1 cellular context compared by ENCODE assay signal in the genomic region with DNA sequence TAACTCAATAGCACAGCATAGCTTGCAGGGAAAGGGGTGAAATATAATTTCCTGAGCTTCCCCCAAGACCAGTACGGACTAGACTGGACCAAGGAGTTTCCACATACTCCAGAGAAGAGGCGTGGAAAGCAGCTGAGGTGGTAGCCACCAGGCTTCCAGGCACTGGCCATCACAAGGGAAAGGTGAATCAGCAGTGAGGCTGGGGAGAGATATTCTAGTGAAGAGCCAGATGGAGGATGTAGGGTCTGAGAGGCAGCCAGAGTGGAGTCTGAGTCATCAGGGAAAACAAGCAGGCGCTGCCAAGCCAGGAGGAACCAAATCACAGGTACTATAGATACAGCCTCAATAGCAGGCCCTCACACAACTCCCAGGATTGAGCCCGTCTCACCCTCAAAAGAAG.
TF ChIP-seq lines count a peak whose summit lies in the region.

No MANE protein-coding gene starts in this region.

TF ChIP-seq in SK-N-SH, 30 proteins besides CTCF, POLR2A, EP300 and RAD21 (continued from another document):
- TF ChIP-seq, protein P1, sequence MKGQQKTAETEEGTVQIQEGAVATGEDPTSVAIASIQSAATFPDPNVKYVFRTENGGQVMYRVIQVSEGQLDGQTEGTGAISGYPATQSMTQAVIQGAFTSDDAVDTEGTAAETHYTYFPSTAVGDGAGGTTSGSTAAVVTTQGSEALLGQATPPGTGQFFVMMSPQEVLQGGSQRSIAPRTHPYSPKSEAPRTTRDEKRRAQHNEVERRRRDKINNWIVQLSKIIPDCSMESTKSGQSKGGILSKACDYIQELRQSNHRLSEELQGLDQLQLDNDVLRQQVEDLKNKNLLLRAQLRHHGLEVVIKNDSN (IDR thresholded peaks at IDR 0.05; ENCODE audit: borderline replicate concordance, low read depth), result no peak
- TF ChIP-seq FOXM1 (IDR thresholded peaks at IDR 0.05; ENCODE audit: low read depth), result no peak
- TF ChIP-seq JUND (IDR thresholded peaks at IDR 0.05), result peak; percentile 62
- TF ChIP-seq RCOR1 (IDR thresholded peaks at IDR 0.05; ENCODE audit: low read length), result no peak
- no peak for TF ChIP-seq SMC3 (IDR thresholded peaks at IDR 0.05; ENCODE audit: low read depth, low read length)
- TF ChIP-seq FOXJ3 (CRISPR knock-in tag; IDR thresholded peaks at IDR 0.05), result no peak
